ENCODE assay signal across 11 cellular contexts in genomic region chr11:46050065-46050464, GRCh38.
DNase-seq lines count a peak whose midpoint lies in the region; ATAC-seq and TF ChIP-seq lines count a peak whose summit lies in the region.
"Had no signal": no experiment of that assay in that cellular context is flagged by ENCODE, and none has a peak within 500 bp of the region (broad histone marks: within the 10 kb centered on the region; RNA-seq: fewer than 3 reads in every experiment).

No MANE protein-coding gene starts in this region.

- H3K9me3 ChIP-seq in right atrium auricular region (no peaks in the 10 kb centered on the region), mesodermal cell (ENCODE audit: control insufficient read depth, low read length) (no peaks in the 10 kb centered on the region), vagina (no peaks in the 10 kb centered on the region)

- H3K4me1 ChIP-seq in right atrium auricular region (peaks cover 0 to 27% of the 10 kb centered on the region in 2 donors), mesodermal cell (ENCODE audit: control insufficient read depth, insufficient read depth, low read length, poor library complexity, severe bottlenecking) (peaks cover 42% of the 10 kb centered on the region), vagina (peaks cover 46% of the 10 kb centered on the region)

- H3K9me3 Mint-ChIP-seq in endothelial cell (ENCODE audit: unreplicated experiment) = no peaks in the 10 kb centered on the region
- H3K9me3 Mint-ChIP-seq in activated T-cell treated with anti-CD3 and anti-CD28 coated beads, Interleukin-2, amount 50 U/mL, for 72 hours = no peaks in the 10 kb centered on the region

- H3K27ac ChIP-seq in right atrium auricular region (peak overlapping the region in 1 of 2 donors; percentile 29), mesodermal cell (ENCODE audit: low read depth, low read length, severe bottlenecking) (peak overlapping the region; percentile 80), vagina (peak overlapping the region; percentile 8)
- H3K27ac ChIP-seq: BLaER1 treated with 17β-estradiol and CSF1 and Interleukin-3, amounts not matched to agents 10 nM and 100 nM had no signal

- DNase-seq in Right ventricle myocardium inferior (ENCODE audit: missing footprints) (no peak), right atrium auricular region (ENCODE audit: low spot score) (no peak), endothelial cell (ENCODE audit: low spot score) (peak; percentile 4), vagina (ENCODE audit: extremely low spot score in 2 of 2) (no peak), OCI-M1 (lab: John Stamatoyannopoulos, UW) (no peak), NCI-H510A treated with DMSO at 0.1 percent for 48 hours (lab: John Stamatoyannopoulos, UW) (no peak)
- no peak for DNase-seq in activated T-cell treated with anti-CD3 and anti-CD28 coated beads, Interleukin-2, amount 50 U/mL, for 72 hours
- DNase-seq: activated CD4-positive, alpha-beta T cell treated with anti-CD3 and anti-CD28 coated beads, Interleukin-2, amount 50 U/mL, for 1 hour; NCI-H1694 treated with DMSO at 0.1 percent for 48 hours had no signal

- H3K36me3 ChIP-seq in right atrium auricular region = no peaks in the 10 kb centered on the region
- peaks cover 10% of the 10 kb centered on the region for H3K36me3 ChIP-seq in mesodermal cell (ENCODE audit: control insufficient read depth, insufficient read depth, low read length)
- H3K36me3 ChIP-seq in vagina = no peaks in the 10 kb centered on the region

- H3K4me1 Mint-ChIP-seq in endothelial cell (ENCODE audit: unreplicated experiment) = peaks cover 13% of the 10 kb centered on the region
- peaks cover 10% of the 10 kb centered on the region for H3K4me1 Mint-ChIP-seq in activated T-cell treated with anti-CD3 and anti-CD28 coated beads, Interleukin-2, amount 50 U/mL, for 72 hours (ENCODE audit: low read depth)

- no peak for TF ChIP-seq CTCF in right atrium auricular region (IDR thresholded peaks at IDR 0.05)
- no peak for TF ChIP-seq CTCF in endothelial cell (IDR thresholded peaks at IDR 0.05; ENCODE audit: unreplicated experiment)
- no peak for TF ChIP-seq CTCF in vagina (IDR thresholded peaks at IDR 0.05)

- H3K27ac Mint-ChIP-seq in endothelial cell (ENCODE audit: unreplicated experiment) = no peak overlapping the region
- H3K27ac Mint-ChIP-seq in activated T-cell treated with anti-CD3 and anti-CD28 coated beads, Interleukin-2, amount 50 U/mL, for 72 hours = no peak overlapping the region

- peak; percentile 71 for ATAC-seq in Right ventricle myocardium inferior
- no peak for ATAC-seq in activated T-cell treated with anti-CD3 and anti-CD28 coated beads, Interleukin-2, amount 50 U/mL, for 72 hours (replicated peaks in 1 of 2)

- intact Hi-C loops in Right ventricle myocardium inferior (cut with DNase I) (no loop called here), vagina (cut with DNase I) (no loop called here)

- H3K4me3 ChIP-seq in right atrium auricular region (no peak overlapping the region), mesodermal cell (ENCODE audit: extremely low read depth, insufficient read depth, low read length, poor library complexity, severe bottlenecking) (no peak overlapping the region), vagina (no peak overlapping the region)
- H3K4me3 ChIP-seq: BLaER1 treated with 17β-estradiol and CSF1 and Interleukin-3, amounts not matched to agents 10 nM and 100 nM had no signal

- WGBS in mesodermal cell (ENCODE audit: insufficient coverage in 2 of 2), 2 experiments = 0 to 12% methylated on average over 2 to 4 of the region's 4 CpGs

- H3K4me3 Mint-ChIP-seq in endothelial cell (ENCODE audit: unreplicated experiment) = no peak overlapping the region
- no peak overlapping the region for H3K4me3 Mint-ChIP-seq in activated T-cell treated with anti-CD3 and anti-CD28 coated beads, Interleukin-2, amount 50 U/mL, for 72 hours

- no peaks in the 10 kb centered on the region for H3K36me3 Mint-ChIP-seq in endothelial cell (ENCODE audit: low read depth, unreplicated experiment)
- peaks cover 2 to 13% of the 10 kb centered on the region in 2 donors for H3K36me3 Mint-ChIP-seq in activated T-cell treated with anti-CD3 and anti-CD28 coated beads, Interleukin-2, amount 50 U/mL, for 72 hours (ENCODE audit: insufficient read depth in 2 of 2)

- H3K27me3 Mint-ChIP-seq in endothelial cell (ENCODE audit: unreplicated experiment) = no peaks in the 10 kb centered on the region
- no peaks in the 10 kb centered on the region for H3K27me3 Mint-ChIP-seq in activated T-cell treated with anti-CD3 and anti-CD28 coated beads, Interleukin-2, amount 50 U/mL, for 72 hours (ENCODE audit: low read depth)

- H3K27me3 ChIP-seq in right atrium auricular region = no peaks in the 10 kb centered on the region
- H3K27me3 ChIP-seq in vagina = no peaks in the 10 kb centered on the region
- H3K27me3 ChIP-seq: BLaER1 treated with 17β-estradiol and CSF1 and Interleukin-3, amounts not matched to agents 10 nM and 100 nM had no signal

- no peak for TF ChIP-seq POLR2A in vagina (IDR thresholded peaks at IDR 0.05)
